8 cellular contexts compared by ENCODE assay signal in the genomic region with DNA sequence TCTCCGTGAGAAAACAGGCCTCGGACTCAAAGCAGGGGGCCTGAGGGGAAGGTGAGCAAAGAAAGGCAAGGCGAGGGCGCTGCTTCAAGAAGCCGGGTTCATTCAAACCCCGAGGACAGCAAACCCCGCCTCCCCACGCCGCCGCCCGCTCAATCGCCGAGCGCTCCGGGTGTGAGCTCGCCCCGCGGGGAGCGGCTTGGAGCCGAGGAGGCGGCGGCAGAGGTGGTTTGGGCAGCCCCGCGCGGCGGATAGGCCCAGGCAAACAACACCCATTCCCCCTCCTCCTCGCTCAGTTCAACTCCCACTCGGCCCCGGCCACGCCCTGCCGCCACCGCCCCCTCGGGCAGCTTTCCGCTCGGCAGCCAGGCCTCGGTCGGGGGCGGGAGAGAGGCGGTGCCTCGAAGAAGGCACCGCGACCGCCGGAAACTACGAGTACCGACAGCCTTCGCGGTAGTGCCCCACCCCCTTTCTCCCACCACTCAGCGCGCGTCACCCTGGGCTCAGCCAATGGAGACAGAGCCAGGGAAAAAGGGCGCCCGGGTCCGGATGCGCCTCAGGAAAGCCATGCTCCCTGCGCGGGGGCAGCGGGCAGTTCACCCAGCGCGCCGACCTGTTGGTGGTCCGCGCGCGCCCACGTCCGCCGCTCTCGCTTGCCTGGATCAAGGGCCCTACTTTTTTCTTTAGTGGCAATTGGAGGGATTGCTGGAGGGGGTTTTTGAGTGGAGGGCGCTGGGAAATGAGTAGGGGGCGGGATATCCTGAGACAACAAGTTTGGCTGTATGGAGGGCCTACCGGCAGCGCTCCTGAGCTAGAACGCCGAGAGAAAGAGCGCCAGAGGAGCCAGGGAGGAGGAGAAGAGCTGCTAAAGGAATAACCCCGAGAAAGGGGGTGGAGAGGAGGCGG. TPM values are rescaled to one million over a fixed set of nuclear protein-coding genes. Genes with fewer than 3 reads are reported as not detected.
A peak's percentile ranks its signal among the peaks of the same experiment; 100 is the strongest.
DNase-seq lines count a peak whose midpoint lies in the region; ATAC-seq and TF ChIP-seq lines count a peak whose summit lies in the region.

No MANE protein-coding gene starts in this region.

- no peaks in the 10 kb centered on the region for H3K27me3 ChIP-seq in BLaER1

- peak overlapping the region; percentile 93 for H3K4me2 ChIP-seq in BLaER1

- peak overlapping the region; percentile 87 for H3K4me3 ChIP-seq in BLaER1
- H3K4me3 ChIP-seq in coronary artery = peak overlapping the region; percentile 90

- intact Hi-C loops in left colon (cut with DNase I, micrococcal nuclease) = no loop called here

- peaks cover 21% of the 10 kb centered on the region for H4K20me1 ChIP-seq in BLaER1

- peaks cover 45% of the 10 kb centered on the region for H3K4me1 ChIP-seq in BLaER1

- ATAC-seq in GM19324 (IDR thresholded peaks at IDR 0.05; ENCODE audit: low FRiP score, unreplicated experiment) (peak; percentile 86), HG03460 (IDR thresholded peaks at IDR 0.05; ENCODE audit: unreplicated experiment) (peak; percentile 78), left colon (peak; percentile 87)

- DNase-seq in NCI-H524 treated with DMSO at 0.1 percent for 48 hours (lab: John Stamatoyannopoulos, UW) = peak; percentile 77
- peak; percentile 99 for DNase-seq in activated CD4-positive, alpha-beta T cell treated with anti-CD3 and anti-CD28 coated beads for 48 hours
- DNase-seq in coronary artery (ENCODE audit: low spot score) = peak; percentile 99
- DNase-seq in left colon = peak; percentile 99
- DNase-seq in stimulated activated CD4-positive, alpha-beta T cell treated with anti-CD3 and anti-CD28 coated beads, Interleukin-1b, Interleukin-23, amount 100 ng/mL, for 4 hours (ENCODE audit: low read depth in 2 of 2) = peak; percentile 99

- H3K9me3 ChIP-seq in BLaER1 = no peaks in the 10 kb centered on the region

- no peak for TF ChIP-seq CTCF in coronary artery (IDR thresholded peaks at IDR 0.05)

- H3K9ac ChIP-seq in BLaER1 = peak overlapping the region; percentile 95

- H3K36me3 ChIP-seq in BLaER1 = peaks cover 6% of the 10 kb centered on the region

- H3K27ac ChIP-seq in BLaER1 (peak overlapping the region; percentile 98), coronary artery (peak overlapping the region; percentile 94 to 99)

RNA-seq across cellular contexts. Expression of a gene that starts 0.7 kb away (rescaled TPM):
- total RNA-seq in left colon = 1 to 10 TPM; 2.2 to 5.2 TPM

Comparison
In these comparisons a context has a peak if more than half of its experiments do, and no peak if none do; other contexts are left out.
1. Peak in every context shown above with its lines: DNase-seq, ATAC-seq, H3K4me3 ChIP-seq and H3K27ac ChIP-seq.